ENCODE assay signal across 18 cellular contexts in genomic region chr5:180467576-180467975, GRCh38.
"Had no signal": no experiment of that assay in that cellular context is flagged by ENCODE, and none has a peak within 500 bp of the region (broad histone marks: within the 10 kb centered on the region; RNA-seq: fewer than 3 reads in every experiment).

No MANE protein-coding gene starts in this region.

- H3K27ac ChIP-seq: body of pancreas, psoas muscle, right lobe of liver, suprapubic skin, WERI-Rb-1 had no signal

- H3K9me3 ChIP-seq: body of pancreas, psoas muscle, right lobe of liver, suprapubic skin had no signal

- H3K27ac Mint-ChIP-seq: activated naive CD8-positive, alpha-beta T cell treated with anti-CD3 and anti-CD28 coated beads for 36 hours; dendritic cell treated with granulocyte-macrophage colony-stimulating factor and Interleukin-4, amounts not matched to agents 40 ng/mL and 50 ng/mL, for 4 days; immature natural killer cell; memory B cell; nephron; stimulated activated naive CD8-positive, alpha-beta T cell treated with anti-CD3 and anti-CD28 coated beads, Interleukin-15, Interleukin-2, amounts not matched to agents 100 ng/mL and 50 ng/mL, for 24 hours; T-helper 1 cell treated with Interleukin-12 subunit alpha and Interleukin-12 subunit beta and Interleukin-4 antibody, amounts not matched to agents 30 μg/mL and 1 μg/mL, for 36 hours had no signal

- ATAC-seq: activated T-cell treated with anti-CD3 and anti-CD28 coated beads, Interleukin-2, amount 50 U/mL, for 4 hours; body of pancreas; psoas muscle had no signal

- H3K4me3 Mint-ChIP-seq: activated naive CD8-positive, alpha-beta T cell treated with anti-CD3 and anti-CD28 coated beads for 36 hours; activated T-cell treated with anti-CD3 and anti-CD28 coated beads, Interleukin-2, amount 50 U/mL, for 4 hours; dendritic cell treated with granulocyte-macrophage colony-stimulating factor and Interleukin-4, amounts not matched to agents 40 ng/mL and 50 ng/mL, for 4 days; immature natural killer cell; memory B cell; nephron; stimulated activated naive CD8-positive, alpha-beta T cell treated with anti-CD3 and anti-CD28 coated beads, Interleukin-15, Interleukin-2, amounts not matched to agents 100 ng/mL and 50 ng/mL, for 24 hours; T-helper 1 cell treated with Interleukin-12 subunit alpha and Interleukin-12 subunit beta and Interleukin-4 antibody, amounts not matched to agents 30 μg/mL and 1 μg/mL, for 36 hours; type B pancreatic cell had no signal

- H3K4me1 Mint-ChIP-seq: immature natural killer cell, nephron had no signal

- H3K36me3 Mint-ChIP-seq: activated naive CD8-positive, alpha-beta T cell treated with anti-CD3 and anti-CD28 coated beads for 36 hours; immature natural killer cell; memory B cell; type B pancreatic cell had no signal

- H3K4me1 ChIP-seq: foreskin keratinocyte, psoas muscle had no signal

- H3K9me3 Mint-ChIP-seq: activated naive CD8-positive, alpha-beta T cell treated with anti-CD3 and anti-CD28 coated beads for 36 hours; activated T-cell treated with anti-CD3 and anti-CD28 coated beads, Interleukin-2, amount 50 U/mL, for 4 hours; dendritic cell treated with granulocyte-macrophage colony-stimulating factor and Interleukin-4, amounts not matched to agents 40 ng/mL and 50 ng/mL, for 4 days; immature natural killer cell; memory B cell; nephron; stimulated activated naive CD8-positive, alpha-beta T cell treated with anti-CD3 and anti-CD28 coated beads, Interleukin-15, Interleukin-2, amounts not matched to agents 100 ng/mL and 50 ng/mL, for 24 hours; T-helper 1 cell treated with Interleukin-12 subunit alpha and Interleukin-12 subunit beta and Interleukin-4 antibody, amounts not matched to agents 30 μg/mL and 1 μg/mL, for 36 hours; type B pancreatic cell had no signal

- H3K27me3 ChIP-seq: body of pancreas, right lobe of liver had no signal

- H3K4me3 ChIP-seq: body of pancreas, psoas muscle, right lobe of liver, suprapubic skin had no signal

- H3K27me3 Mint-ChIP-seq: stimulated activated naive CD8-positive, alpha-beta T cell treated with anti-CD3 and anti-CD28 coated beads, Interleukin-15, Interleukin-2, amounts not matched to agents 100 ng/mL and 50 ng/mL, for 24 hours had no signal

- H3K36me3 ChIP-seq: right lobe of liver, suprapubic skin, WERI-Rb-1 had no signal

- DNase-seq: activated CD4-positive, alpha-beta T cell treated with anti-CD3 and anti-CD28 coated beads, Interleukin-2, amount 50 U/mL, for 48 hours; activated naive CD8-positive, alpha-beta T cell treated with anti-CD3 and anti-CD28 coated beads for 36 hours; activated T-cell treated with anti-CD3 and anti-CD28 coated beads, Interleukin-2, amount 50 U/mL, for 4 hours; amygdala; effector memory CD4-positive, alpha-beta T cell; immature natural killer cell; WERI-Rb-1 had no signal
